In the genomic region with DNA sequence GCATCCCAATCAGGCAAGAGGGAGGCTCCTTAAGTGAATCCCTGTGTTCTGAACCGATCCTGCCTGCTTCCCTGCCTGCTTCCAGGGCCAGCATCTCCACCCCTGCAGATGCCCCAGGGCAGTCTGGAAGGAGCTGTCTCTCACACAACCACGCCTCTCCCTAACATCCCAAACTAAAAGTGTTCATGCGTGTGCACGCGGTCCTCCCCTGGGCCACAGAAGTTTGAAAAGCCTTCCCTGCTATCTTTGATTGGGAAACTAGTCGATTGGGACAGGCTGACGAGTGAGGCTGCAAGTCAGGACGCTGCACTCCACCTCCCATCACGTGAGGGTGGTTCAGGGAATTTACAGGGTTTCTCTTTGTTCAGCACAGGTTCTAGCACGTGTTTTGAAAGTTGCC, we compare ENCODE assay signal across 30 cellular contexts.
A peak's percentile ranks its signal among the peaks of the same experiment; 100 is the strongest.
DNase-seq lines count a peak whose midpoint lies in the region; ATAC-seq and TF ChIP-seq lines count a peak whose summit lies in the region.
"Had no signal": no experiment of that assay in that cellular context is flagged by ENCODE, and none has a peak within 500 bp of the region (broad histone marks: within the 10 kb centered on the region; RNA-seq: fewer than 3 reads in every experiment).

No MANE protein-coding gene starts in this region.

- no peak for TF ChIP-seq CTCF in endodermal cell (conservative IDR thresholded peaks at IDR 0.05)
- TF ChIP-seq CTCF in suprapubic skin (IDR thresholded peaks at IDR 0.05), result no peak

- H3K36me3 Mint-ChIP-seq in T-cell, result no peaks in the 10 kb centered on the region
- no peaks in the 10 kb centered on the region for H3K36me3 Mint-ChIP-seq in endodermal cell (ENCODE audit: low read depth)
- no peaks in the 10 kb centered on the region for H3K36me3 Mint-ChIP-seq in immature natural killer cell
- H3K36me3 Mint-ChIP-seq: activated naive CD8-positive, alpha-beta T cell treated with anti-CD3 and anti-CD28 coated beads, Interleukin-2, amount 10 ng/mL, durations not matched to agents 7 days and 5 days; IgD-negative memory B cell had no signal

- no peak overlapping the region for H3K9ac ChIP-seq in endodermal cell (ENCODE audit: extremely low read depth, low read length, poor library complexity, severe bottlenecking)
- H3K9ac ChIP-seq: BLaER1 treated with 17β-estradiol and CSF1 and Interleukin-3, amounts not matched to agents 10 nM and 100 nM had no signal

- CTCF ChIA-PET in T-cell (lab: Charles Lee), result interaction anchor here in 1 of 2 donors (0.7 kb wide), 1 partner anchor 237 kb away, joined by 4 read pairs; no protein-coding TSS in a partner anchor

- TF ChIP-seq EP300 in suprapubic skin (IDR thresholded peaks at IDR 0.05), result no peak

- POLR2A ChIA-PET in T-cell (lab: Charles Lee), result interaction anchor here (0.5 to 0.7 kb wide), 2 partner anchors 10 to 265 kb away, joined by 3 to 5 read pairs; no protein-coding TSS in a partner anchor

- H3K4me1 ChIP-seq in endodermal cell (ENCODE audit: control insufficient read depth, insufficient read depth, low read length), result peaks cover 10% of the 10 kb centered on the region
- H3K4me1 ChIP-seq in suprapubic skin, result peaks cover 20% of the 10 kb centered on the region
- H3K4me1 ChIP-seq: BLaER1 treated with 17β-estradiol and CSF1 and Interleukin-3, amounts not matched to agents 10 nM and 100 nM; Caco-2; Peyer's patch; SJSA1; upper lobe of right lung had no signal

- H3K4me3 ChIP-seq in endodermal cell (ENCODE audit: low read length) (no peak overlapping the region), suprapubic skin (no peak overlapping the region)
- H3K4me3 ChIP-seq: BLaER1 treated with 17β-estradiol and CSF1 and Interleukin-3, amounts not matched to agents 10 nM and 100 nM; esophagus squamous epithelium; Peyer's patch; SJSA1; upper lobe of right lung had no signal

- no peak for DNase-seq in left ventricle myocardium superior
- no peak for DNase-seq in left cardiac atrium
- no peak for DNase-seq in T-cell
- DNase-seq in endodermal cell, result no peak
- DNase-seq in suprapubic skin (ENCODE audit: low spot score in 2 of 2), result no peak
- no peak for DNase-seq in NCI-H2107 (lab: John Stamatoyannopoulos, UW)
- no peak for DNase-seq in immature natural killer cell
- DNase-seq: activated B cell treated with CpG ODN at 0.5 μM for 24 hours; activated CD4-positive, alpha-beta T cell treated with anti-CD3 and anti-CD28 coated beads, Interleukin-2, amount 50 U/mL, for 1 hour; activated CD8-positive, alpha-beta memory T cell treated with anti-CD3 and anti-CD28 coated beads, Interleukin-2, amount 50 U/mL, for 4 hours; activated effector memory CD4-positive, alpha-beta T cell treated with Interleukin-2 at 50 U/mL for 16 hours; activated naive CD8-positive, alpha-beta T cell treated with anti-CD3 and anti-CD28 coated beads, Interleukin-2, amount 10 ng/mL, durations not matched to agents 7 days and 5 days; Caco-2; caudate nucleus; cortex of kidney; DMS53; esophagus squamous epithelium; foreskin melanocyte; HCEC 1CT; NCI-H446; NCI-H748 treated with DMSO at 0.1 percent for 48 hours; Peyer's patch; right cardiac atrium; stimulated activated CD4-positive, alpha-beta T cell treated with anti-CD3 and anti-CD28 coated beads, Interleukin-1b, Interleukin-23, amount 100 ng/mL, for 48 hours; stimulated activated naive CD4-positive, alpha-beta T cell treated with Interleukin-2 at 50 U/mL for 16 hours; upper lobe of right lung had no signal

- intact Hi-C loops in left ventricle myocardium superior (cut with micrococcal nuclease) (no loop called here), left cardiac atrium (cut with DNase I) (no loop called here)

- peak overlapping the region; percentile 14 to 62 (median 17) for H3K4me3 Mint-ChIP-seq in T-cell
- no peak overlapping the region for H3K4me3 Mint-ChIP-seq in endodermal cell
- no peak overlapping the region for H3K4me3 Mint-ChIP-seq in immature natural killer cell
- H3K4me3 Mint-ChIP-seq: activated B cell treated with CpG ODN at 0.5 μM for 24 hours; activated naive CD8-positive, alpha-beta T cell treated with anti-CD3 and anti-CD28 coated beads, Interleukin-2, amount 10 ng/mL, durations not matched to agents 7 days and 5 days; IgD-negative memory B cell; nephron had no signal

- H3K9me3 ChIP-seq in endodermal cell (ENCODE audit: control insufficient read depth, low read length), result no peaks in the 10 kb centered on the region
- H3K9me3 ChIP-seq in suprapubic skin, result no peaks in the 10 kb centered on the region
- H3K9me3 ChIP-seq: BLaER1 treated with 17β-estradiol and CSF1 and Interleukin-3, amounts not matched to agents 10 nM and 100 nM; Caco-2; esophagus squamous epithelium; Peyer's patch; SJSA1; upper lobe of right lung had no signal

- H3K9me3 Mint-ChIP-seq in T-cell (no peaks in the 10 kb centered on the region), endodermal cell (no peaks in the 10 kb centered on the region), immature natural killer cell (no peaks in the 10 kb centered on the region)
- H3K9me3 Mint-ChIP-seq: activated B cell treated with CpG ODN at 0.5 μM for 24 hours; activated naive CD8-positive, alpha-beta T cell treated with anti-CD3 and anti-CD28 coated beads, Interleukin-2, amount 10 ng/mL, durations not matched to agents 7 days and 5 days; IgD-negative memory B cell; nephron had no signal

- H3K27ac ChIP-seq in endodermal cell (ENCODE audit: low read depth, low read length), result no peak overlapping the region
- peak overlapping the region; percentile 66 for H3K27ac ChIP-seq in suprapubic skin
- H3K27ac ChIP-seq: BLaER1 treated with 17β-estradiol and CSF1 and Interleukin-3, amounts not matched to agents 10 nM and 100 nM; esophagus squamous epithelium; Peyer's patch; SJSA1; upper lobe of right lung had no signal

- 88 to 98% methylated on average over 8 to 10 of the region's 10 CpGs for WGBS in endodermal cell (ENCODE audit: insufficient coverage in 1 of 2, insufficient read length in 1 of 2), 2 experiments
- WGBS in suprapubic skin, result 59% methylated on average over 10 of the region's 10 CpGs

- H3K27me3 Mint-ChIP-seq in T-cell (no peaks in the 10 kb centered on the region), endodermal cell (ENCODE audit: insufficient read depth) (peaks cover 2% of the 10 kb centered on the region), immature natural killer cell (ENCODE audit: low read depth in 3 of 3) (peaks cover 0 to 9% (median 4%) of the 10 kb centered on the region in 3 donors)

- H3K27me3 ChIP-seq in endodermal cell (ENCODE audit: control insufficient read depth, insufficient read depth, low read length, poor library complexity, severe bottlenecking) (no peaks in the 10 kb centered on the region), suprapubic skin (no peaks in the 10 kb centered on the region)
- H3K27me3 ChIP-seq: BLaER1 treated with 17β-estradiol and CSF1 and Interleukin-3, amounts not matched to agents 10 nM and 100 nM; esophagus squamous epithelium; Peyer's patch; SJSA1; upper lobe of right lung had no signal

- no peak for TF ChIP-seq POLR2A in suprapubic skin (IDR thresholded peaks at IDR 0.05)

- H3K4me1 Mint-ChIP-seq in T-cell (peaks cover 28 to 53% (median 41%) of the 10 kb centered on the region in 3 donors), endodermal cell (peaks cover 10% of the 10 kb centered on the region), immature natural killer cell (peaks cover 1 to 6% of the 10 kb centered on the region in 2 donors)
- H3K4me1 Mint-ChIP-seq: activated B cell treated with CpG ODN at 0.5 μM for 24 hours, IgD-negative memory B cell had no signal

- H3K36me3 ChIP-seq in endodermal cell (ENCODE audit: control insufficient read depth, insufficient read depth, low read length), result no peaks in the 10 kb centered on the region
- H3K36me3 ChIP-seq in suprapubic skin, result no peaks in the 10 kb centered on the region
- H3K36me3 ChIP-seq: BLaER1 treated with 17β-estradiol and CSF1 and Interleukin-3, amounts not matched to agents 10 nM and 100 nM; esophagus squamous epithelium; Peyer's patch; SJSA1; upper lobe of right lung had no signal

- H3K27ac Mint-ChIP-seq in T-cell (peak overlapping the region; percentile 87 to 88), endodermal cell (peak overlapping the region; percentile 11), immature natural killer cell (no peak overlapping the region)
- H3K27ac Mint-ChIP-seq: activated B cell treated with CpG ODN at 0.5 μM for 24 hours; activated naive CD8-positive, alpha-beta T cell treated with anti-CD3 and anti-CD28 coated beads, Interleukin-2, amount 10 ng/mL, durations not matched to agents 7 days and 5 days; IgD-negative memory B cell; nephron had no signal

- ATAC-seq in left ventricle myocardium superior, result peak; percentile 42
- ATAC-seq in left cardiac atrium, result no peak
- peak in 1 of 4 experiments; percentile 52 for ATAC-seq in T-cell (replicated peaks in 1 of 4)
- ATAC-seq: upper lobe of right lung had no signal

Comparison
In these comparisons a context has a peak if more than half of its experiments do, and no peak if none do; other contexts are left out.
1. H3K27ac Mint-ChIP-seq: peak in T-cell (2 of 2) and endodermal cell (single experiment); none in immature natural killer cell (0 of 6).
2. H3K4me3 Mint-ChIP-seq: peak in T-cell (3 of 3); none in endodermal cell (single experiment) and immature natural killer cell (0 of 5).